Comparison of ENCODE assay signal across 19 cellular contexts in the genomic region with DNA sequence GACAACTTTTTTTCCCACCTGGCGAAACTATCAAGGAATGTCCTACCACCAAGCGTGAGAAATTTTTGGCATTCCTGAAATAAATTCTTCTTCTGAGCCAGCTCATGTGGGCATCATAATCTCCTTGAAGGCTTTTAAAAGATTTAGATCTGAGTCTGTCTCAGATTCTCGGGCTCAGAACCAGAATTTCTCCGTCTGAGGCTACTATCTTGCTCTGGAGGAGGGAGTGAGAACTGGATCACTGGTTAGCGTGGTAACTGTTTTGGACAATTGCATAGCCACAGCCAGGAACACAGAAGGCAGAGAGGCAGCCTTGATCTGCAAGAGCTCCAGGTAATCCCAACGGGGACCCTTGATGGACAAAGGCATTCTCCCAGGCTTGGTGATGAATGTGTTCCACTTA. TPM values are rescaled to one million over a fixed set of nuclear protein-coding genes. Genes with fewer than 3 reads are reported as not detected.
DNase-seq lines count a peak whose midpoint lies in the region; ATAC-seq and TF ChIP-seq lines count a peak whose summit lies in the region.
"Had no signal": no experiment of that assay in that cellular context is flagged by ENCODE, and none has a peak within 500 bp of the region (broad histone marks: within the 10 kb centered on the region; RNA-seq: fewer than 3 reads in every experiment).

No MANE protein-coding gene starts in this region.

- peak; percentile 14 for DNase-seq in activated effector memory CD4-positive, alpha-beta T cell treated with anti-CD3 and anti-CD28 coated beads, Interleukin-2, amount 50 U/mL, for 16 hours
- DNase-seq in activated effector memory CD4-positive, alpha-beta T cell treated with Interleukin-2 at 50 U/mL for 16 hours = no peak
- DNase-seq in adipocyte (ENCODE audit: low read depth) = no peak
- peak; percentile 83 for DNase-seq in islet precursor cell
- no peak for DNase-seq in germinal center (ENCODE audit: low spot score)
- DNase-seq in activated CD4-positive, alpha-beta T cell treated with anti-CD3 and anti-CD28 coated beads, Interleukin-2, amount 50 U/mL, for 48 hours = no peak
- DNase-seq: 8988T; activated CD4-positive, alpha-beta T cell treated with anti-CD3 and anti-CD28 coated beads for 48 hours; activated CD8-positive, alpha-beta memory T cell treated with anti-CD3 and anti-CD28 coated beads, Interleukin-2, amount 50 U/mL, for 48 hours; activated gamma-delta T cell treated with Interleukin-2 at 50 U/mL for 16 hours; DMS 273 treated with DMSO at 0.1 percent for 48 hours; MM.1S; NCI-H187; NCI-H510A; pancreas had no signal

- no peak for TF ChIP-seq CTCF in gastroesophageal sphincter (IDR thresholded peaks at IDR 0.05)

- 82 to 93% methylated on average over 2 to 3 of the region's 6 CpGs for whole genome bisulfite sequencing in gastroesophageal sphincter (ENCODE audit: low coverage in 1 of 2), 2 donors

- H3K27me3 ChIP-seq in adipocyte (replicated peaks; ENCODE audit: control insufficient read depth, insufficient read depth, low read length) (no peaks in the 10 kb centered on the region), subcutaneous abdominal adipose tissue (ENCODE audit: control insufficient read depth in 5 of 5, insufficient read depth in 4 of 5, low read length in 5 of 5) (no peaks in the 10 kb centered on the region), gastroesophageal sphincter (peaks cover 46% of the 10 kb centered on the region)
- H3K27me3 ChIP-seq: ascending aorta, pancreas had no signal

- no peak for ATAC-seq in gastroesophageal sphincter

- no peaks in the 10 kb centered on the region for H3K9me3 ChIP-seq in adipocyte (ENCODE audit: control insufficient read depth, low read length)
- H3K9me3 ChIP-seq in subcutaneous abdominal adipose tissue (ENCODE audit: control insufficient read depth in 5 of 5, low read length in 5 of 5) = no peaks in the 10 kb centered on the region
- no peaks in the 10 kb centered on the region for H3K9me3 ChIP-seq in gastroesophageal sphincter
- H3K9me3 ChIP-seq: ascending aorta; BLaER1 treated with 17β-estradiol and CSF1 and Interleukin-3, amounts not matched to agents 10 nM and 100 nM; pancreas had no signal

- H3K27ac ChIP-seq in subcutaneous abdominal adipose tissue (ENCODE audit: low read depth, low read length) (peak overlapping the region; percentile 92), gastroesophageal sphincter (peak overlapping the region in 2 of 4 donors; percentile 4 to 82)
- H3K27ac ChIP-seq: BLaER1 treated with 17β-estradiol and CSF1 and Interleukin-3, amounts not matched to agents 10 nM and 100 nM; pancreas had no signal

- peaks cover 23% of the 10 kb centered on the region for H3K4me1 ChIP-seq in adipocyte (ENCODE audit: control insufficient read depth, insufficient read depth, low read length)
- peaks cover 10 to 49% (median 35%) of the 10 kb centered on the region in 5 donors for H3K4me1 ChIP-seq in subcutaneous abdominal adipose tissue (ENCODE audit: control insufficient read depth in 5 of 5, insufficient read depth in 5 of 5, low read length in 5 of 5)
- H3K4me1 ChIP-seq in gastroesophageal sphincter = peaks cover 0 to 34% (median 7%) of the 10 kb centered on the region in 3 donors
- H3K4me1 ChIP-seq: BLaER1 treated with 17β-estradiol and CSF1 and Interleukin-3, amounts not matched to agents 10 nM and 100 nM; pancreas had no signal

- no peak for TF ChIP-seq POLR2A in gastroesophageal sphincter (IDR thresholded peaks at IDR 0.05)

- H3K9ac ChIP-seq in adipocyte (ENCODE audit: low read length) (peak overlapping the region; percentile 92), subcutaneous abdominal adipose tissue (ENCODE audit: low read length in 5 of 5) (peak overlapping the region in 1 of 5 donors; percentile 82)
- H3K9ac ChIP-seq: BLaER1 treated with 17β-estradiol and CSF1 and Interleukin-3, amounts not matched to agents 10 nM and 100 nM had no signal

- H3K36me3 ChIP-seq in adipocyte (ENCODE audit: control insufficient read depth, insufficient read depth, low read length, severe bottlenecking) (no peaks in the 10 kb centered on the region), subcutaneous abdominal adipose tissue (ENCODE audit: control insufficient read depth in 5 of 5, insufficient read depth in 5 of 5, low read length in 5 of 5) (no peaks in the 10 kb centered on the region), gastroesophageal sphincter (no peaks in the 10 kb centered on the region)
- H3K36me3 ChIP-seq: ascending aorta; BLaER1 treated with 17β-estradiol and CSF1 and Interleukin-3, amounts not matched to agents 10 nM and 100 nM; pancreas had no signal

- H3K4me3 ChIP-seq in adipocyte (ENCODE audit: low read length) (peak overlapping the region; percentile 87), subcutaneous abdominal adipose tissue (ENCODE audit: low read depth in 1 of 5, low read length in 5 of 5) (peak overlapping the region; percentile 2 to 80 (median 47)), gastroesophageal sphincter (no peak overlapping the region)
- H3K4me3 ChIP-seq: BLaER1 treated with 17β-estradiol and CSF1 and Interleukin-3, amounts not matched to agents 10 nM and 100 nM had no signal

- TF ChIP-seq EP300 in gastroesophageal sphincter (IDR thresholded peaks at IDR 0.05) = no peak

RNA-seq across cellular contexts. Expression of a gene that starts 1.0 kb away (rescaled TPM):
- 10 to 100 TPM; 21.0 to 34.9 (median 28.9) TPM for total RNA-seq in gastroesophageal sphincter

RNA-seq across cellular contexts. Expression of a gene that starts 53.0 kb away (rescaled TPM):
- total RNA-seq in gastroesophageal sphincter = 10 to 100 TPM in 3 of 4 donors, 1 to 10 TPM in 1; 7.8 to 15.1 (median 13.2) TPM

Comparison
In these comparisons a context has a peak if more than half of its experiments do, and no peak if none do; other contexts are left out.
1. DNase-seq: peak in activated effector memory CD4-positive, alpha-beta T cell treated with anti-CD3 and anti-CD28 coated beads, Interleukin-2, amount 50 U/mL, for 16 hours (single experiment) and islet precursor cell (single experiment); none in activated effector memory CD4-positive, alpha-beta T cell treated with Interleukin-2 at 50 U/mL for 16 hours (single experiment), adipocyte (single experiment), germinal center (single experiment) and activated CD4-positive, alpha-beta T cell treated with anti-CD3 and anti-CD28 coated beads, Interleukin-2, amount 50 U/mL, for 48 hours (0 of 2).
2. H3K4me3 ChIP-seq: peak in adipocyte (single experiment) and subcutaneous abdominal adipose tissue (5 of 5); none in gastroesophageal sphincter (0 of 2).